ENCODE assay signal across 12 cellular contexts in genomic region chr1:204885288-204885711, GRCh38. TPM values are rescaled to one million over a fixed set of nuclear protein-coding genes. Genes with fewer than 3 reads are reported as not detected.
DNase-seq lines count a peak whose midpoint lies in the region; ATAC-seq and TF ChIP-seq lines count a peak whose summit lies in the region.
"Had no signal": no experiment of that assay in that cellular context is flagged by ENCODE, and none has a peak within 500 bp of the region (broad histone marks: within the 10 kb centered on the region; RNA-seq: fewer than 3 reads in every experiment).

No MANE protein-coding gene starts in this region.

- H3K9me3 ChIP-seq in mesenchymal stem cell (ENCODE audit: control insufficient read depth, low read length) (no peaks in the 10 kb centered on the region), tibial nerve (no peaks in the 10 kb centered on the region)

- peak in 1 of 2 donors; percentile 69 for TF ChIP-seq EP300 in tibial nerve (IDR thresholded peaks at IDR 0.05)

- no peak for TF ChIP-seq CTCF in tibial nerve (IDR thresholded peaks at IDR 0.05)

- no peak overlapping the region for H2BK5ac ChIP-seq in mesenchymal stem cell (ENCODE audit: low read depth, low read length, poor library complexity, severe bottlenecking)

- no peak overlapping the region for H2BK120ac ChIP-seq in mesenchymal stem cell (ENCODE audit: low read depth, low read length)

- H3K18ac ChIP-seq in mesenchymal stem cell (ENCODE audit: low read depth in 1 of 2, low read length in 2 of 2) = no peak overlapping the region

- no peaks in the 10 kb centered on the region for H3K4me1 ChIP-seq in mesenchymal stem cell (ENCODE audit: control insufficient read depth, insufficient read depth, low read depth, low read length)
- H3K4me1 ChIP-seq in tibial nerve = peaks cover 0 to 48% (median 18%) of the 10 kb centered on the region in 4 donors

- H4K91ac ChIP-seq in mesenchymal stem cell (ENCODE audit: low read length) = no peak overlapping the region

- H3K14ac ChIP-seq in mesenchymal stem cell (ENCODE audit: low read length in 2 of 2) = no peak overlapping the region

- no peak for TF ChIP-seq POLR2A in tibial nerve (IDR thresholded peaks at IDR 0.05)

- ATAC-seq in GM19395 (IDR thresholded peaks at IDR 0.05; ENCODE audit: unreplicated experiment) = no peak
- ATAC-seq in GM21390 (IDR thresholded peaks at IDR 0.05; ENCODE audit: unreplicated experiment) = no peak

- 79% methylated on average over 2 of the region's 4 CpGs for WGBS in mesenchymal stem cell
- 10 to 13% methylated on average over 4 of the region's 4 CpGs for WGBS in tibial nerve, 2 donors

- H2BK15ac ChIP-seq in mesenchymal stem cell (ENCODE audit: low read depth, poor library complexity, severe bottlenecking) = no peak overlapping the region

- H2BK12ac ChIP-seq in mesenchymal stem cell (ENCODE audit: low read length in 2 of 2) = no peak overlapping the region

- H4K8ac ChIP-seq in mesenchymal stem cell (ENCODE audit: low read length) = no peak overlapping the region

- peak overlapping the region in 1 of 2 experiments; percentile 74 for H3K4me3 ChIP-seq in mesenchymal stem cell (ENCODE audit: insufficient read depth in 1 of 2, low read depth in 1 of 2, low read length in 2 of 2)
- H3K4me3 ChIP-seq in tibial nerve = no peak overlapping the region
- H3K4me3 ChIP-seq: cardiac muscle cell had no signal

- no peak overlapping the region for H2AFZ ChIP-seq in mesenchymal stem cell (ENCODE audit: low read depth, low read length)

- no peak overlapping the region for H3K4me2 ChIP-seq in mesenchymal stem cell (ENCODE audit: low read length, poor library complexity, severe bottlenecking)

- H3K9ac ChIP-seq in mesenchymal stem cell (ENCODE audit: low read length) = peak overlapping the region; percentile 70

- peaks cover 0 to 42% of the 10 kb centered on the region in 2 experiments for H3K27me3 ChIP-seq in mesenchymal stem cell (ENCODE audit: control insufficient read depth in 1 of 2, insufficient read depth in 1 of 2, low read length in 2 of 2)
- no peaks in the 10 kb centered on the region for H3K27me3 ChIP-seq in tibial nerve

- no peak overlapping the region for H3K27ac ChIP-seq in mesenchymal stem cell (ENCODE audit: low read length, poor library complexity, severe bottlenecking)
- H3K27ac ChIP-seq in tibial nerve = peak overlapping the region; percentile 55 to 81 (median 66)
- H3K27ac ChIP-seq: cardiac muscle cell had no signal

- H3K36me3 ChIP-seq in mesenchymal stem cell (ENCODE audit: control insufficient read depth in 1 of 2, insufficient read depth in 2 of 2, low read depth in 1 of 2, low read length in 2 of 2) (peaks cover 0 to 10% of the 10 kb centered on the region in 2 experiments), tibial nerve (no peaks in the 10 kb centered on the region)
- H3K36me3 ChIP-seq: cardiac muscle cell had no signal

- no peak overlapping the region for H3K23ac ChIP-seq in mesenchymal stem cell (ENCODE audit: low read length in 2 of 2)

- H2AK5ac ChIP-seq in mesenchymal stem cell (ENCODE audit: low read length, severe bottlenecking) = no peak overlapping the region

- H3K79me1 ChIP-seq in mesenchymal stem cell (replicated peaks; ENCODE audit: low read length, poor library complexity, severe bottlenecking) = no peaks in the 10 kb centered on the region

- no peak overlapping the region for H3K4ac ChIP-seq in mesenchymal stem cell (ENCODE audit: low read depth in 1 of 2, low read length in 2 of 2)

- DNase-seq in HCEC 1CT (peak; percentile 15), fibroblast of gingiva (ENCODE audit: low read depth) (peak; percentile 69), mesenchymal stem cell (no peak), tibial nerve (ENCODE audit: low spot score in 2 of 2) (peak; percentile 49 to 68), NCI-H2196 treated with DMSO at 0.1 percent for 48 hours (lab: John Stamatoyannopoulos, UW; ENCODE audit: unreplicated experiment) (no peak), NCI-H526 (lab: John Stamatoyannopoulos, UW) (no peak)
- DNase-seq: activated CD8-positive, alpha-beta memory T cell treated with anti-CD3 and anti-CD28 coated beads, Interleukin-2, amount 50 U/mL, for 4 hours; DND-41; NCI-H1436 treated with DMSO at 0.1 percent for 48 hours had no signal

RNA-seq across cellular contexts. Expression of gene NFASC, which starts 14.6 kb away (rescaled TPM):
- polyA plus RNA-seq in mesenchymal stem cell (2013, experiment 1 of 2) = 0.07 TPM
- polyA plus RNA-seq in mesenchymal stem cell (2013, experiment 2 of 2) = 0.03 TPM
- total RNA-seq in tibial nerve = 100 to 1,000 TPM in 1 of 4 donors, 10 to 100 TPM in 3; 69.9 to 112 (median 94.0) TPM
- polyA plus RNA-seq: cardiac muscle cell had no signal

Comparison
In these comparisons a context has a peak if more than half of its experiments do, and no peak if none do; other contexts are left out.
1. DNase-seq: peak in HCEC 1CT (single experiment), fibroblast of gingiva (single experiment) and tibial nerve (2 of 2); none in mesenchymal stem cell (single experiment), NCI-H2196 treated with DMSO at 0.1 percent for 48 hours (single experiment) and NCI-H526 (0 of 2).